Comparison of ENCODE assay signal across 23 cellular contexts in genomic region chr11:85755285-85755684, GRCh38. TPM values are rescaled to one million over a fixed set of nuclear protein-coding genes. Genes with fewer than 3 reads are reported as not detected.
A peak's percentile ranks its signal among the peaks of the same experiment; 100 is the strongest.
DNase-seq lines count a peak whose midpoint lies in the region; ATAC-seq, FAIRE-seq and TF ChIP-seq lines count a peak whose summit lies in the region.
"Had no signal": no experiment of that assay in that cellular context is flagged by ENCODE, and none has a peak within 500 bp of the region (broad histone marks: within the 10 kb centered on the region; RNA-seq: fewer than 3 reads in every experiment).

No MANE protein-coding gene starts in this region.

- H3K27ac Mint-ChIP-seq in activated CD4-positive, alpha-beta T cell treated with anti-CD3 and anti-CD28 coated beads, Interleukin-2, amount 10 ng/mL, durations not matched to agents 7 days and 5 days, result peak overlapping the region; percentile 83
- H3K27ac Mint-ChIP-seq in natural killer cell (peak overlapping the region; percentile 93 to 100), HFFc6 (no peak overlapping the region)
- H3K27ac Mint-ChIP-seq: B cell had no signal

- H3K27ac ChIP-seq in K562 (ENCODE audit: extremely low read depth, low read depth, low read length), result no peak overlapping the region
- H3K27ac ChIP-seq: A549, esophagus muscularis mucosa, gastrocnemius medialis had no signal

- no peak for TF ChIP-seq POLR2A in K562 (conservative IDR thresholded peaks at IDR 0.05)

- TF ChIP-seq CTCF in Loucy (conservative IDR thresholded peaks at IDR 0.05; ENCODE audit: low read length) (no peak), K562 (IDR thresholded peaks at IDR 0.05 in 2 of 3, conservative IDR thresholded peaks at IDR 0.05 in 1 of 3; ENCODE audit: insufficient read depth in 2 of 3, low read depth in 1 of 3, low read length in 3 of 3) (no peak), natural killer cell (IDR thresholded peaks at IDR 0.05) (no peak), HFFc6 (IDR thresholded peaks at IDR 0.05) (no peak)

- no peaks in the 10 kb centered on the region for H3K9me2 ChIP-seq in Loucy (replicated peaks; ENCODE audit: low read depth, low read length)

- peaks cover 40% of the 10 kb centered on the region for H3K27me3 ChIP-seq in Loucy (ENCODE audit: insufficient read depth, low read length, poor library complexity, severe bottlenecking)
- no peaks in the 10 kb centered on the region; a peak in 1 of 5 replicates for H3K27me3 ChIP-seq in K562 (ENCODE audit: control insufficient read depth in 2 of 2, insufficient read depth in 2 of 2, low read length in 2 of 2)
- H3K27me3 ChIP-seq: esophagus muscularis mucosa, gastrocnemius medialis, tibial artery had no signal

- H3K9me3 Mint-ChIP-seq in activated CD4-positive, alpha-beta T cell treated with anti-CD3 and anti-CD28 coated beads, Interleukin-2, amount 10 ng/mL, durations not matched to agents 7 days and 5 days, result peaks cover 5% of the 10 kb centered on the region
- H3K9me3 Mint-ChIP-seq in natural killer cell, result no peaks in the 10 kb centered on the region
- H3K9me3 Mint-ChIP-seq in HFFc6, result no peaks in the 10 kb centered on the region

- intact Hi-C loops in K562 (cut with micrococcal nuclease) (no loop called here), natural killer cell (cut with micrococcal nuclease) (no loop called here)

- ATAC-seq in K562, result no peak
- ATAC-seq in natural killer cell, result no peak
- ATAC-seq: A549, gastrocnemius medialis had no signal

- TF ChIP-seq EP300 in K562 (IDR thresholded peaks at IDR 0.05; ENCODE audit: low read length), result no peak

- no TSS peak for BruUV-seq in K562 (replicated peaks; lab: Mats Ljungman, UMichigan)

- POLR2A ChIA-PET in activated CD4-positive, alpha-beta T cell treated with anti-CD3 and anti-CD28 coated beads, Interleukin-2, amount 10 ng/mL, durations not matched to agents 7 days and 5 days (lab: Charles Lee), result no interaction called here
- POLR2A ChIA-PET in K562 (lab: Yijun Ruan, JAX), result no interaction called here

- no peak overlapping the region for H3K4me3 Mint-ChIP-seq in activated CD4-positive, alpha-beta T cell treated with anti-CD3 and anti-CD28 coated beads, Interleukin-2, amount 10 ng/mL, durations not matched to agents 7 days and 5 days
- H3K4me3 Mint-ChIP-seq in natural killer cell (peak overlapping the region; percentile 80), HFFc6 (no peak overlapping the region)
- H3K4me3 Mint-ChIP-seq: B cell had no signal

- peaks cover 84% of the 10 kb centered on the region for H3K4me1 ChIP-seq in Loucy (ENCODE audit: insufficient read depth, low read length, poor library complexity, severe bottlenecking)
- no peaks in the 10 kb centered on the region for H3K4me1 ChIP-seq in K562 (replicated peaks in 1 of 2; ENCODE audit: control insufficient read depth in 2 of 2, insufficient read depth in 2 of 2, low read length in 2 of 2)
- H3K4me1 ChIP-seq: esophagus muscularis mucosa, gastrocnemius medialis had no signal

- no peaks in the 10 kb centered on the region for H3K27me3 Mint-ChIP-seq in activated CD4-positive, alpha-beta T cell treated with anti-CD3 and anti-CD28 coated beads, Interleukin-2, amount 10 ng/mL, durations not matched to agents 7 days and 5 days
- H3K27me3 Mint-ChIP-seq in natural killer cell (ENCODE audit: low read depth in 2 of 2) (no peaks in the 10 kb centered on the region), HFFc6 (ENCODE audit: insufficient read depth) (peaks cover 5% of the 10 kb centered on the region; the same call in 1 of the 2 replicates)

- no peak for FAIRE-seq in K562 (lab: Jason Lieb, UNC)
- FAIRE-seq: A549, GM19239 had no signal

- peaks cover 69% of the 10 kb centered on the region for H3K36me3 Mint-ChIP-seq in activated CD4-positive, alpha-beta T cell treated with anti-CD3 and anti-CD28 coated beads, Interleukin-2, amount 10 ng/mL, durations not matched to agents 7 days and 5 days (ENCODE audit: low read depth)
- H3K36me3 Mint-ChIP-seq in natural killer cell (peaks cover 13% of the 10 kb centered on the region), HFFc6 (ENCODE audit: low read depth) (peaks cover 14% of the 10 kb centered on the region; the same call in 1 of the 2 replicates)

- H4K20me1 ChIP-seq in Loucy (ENCODE audit: insufficient read depth, low read length, poor library complexity, severe bottlenecking) (no peaks in the 10 kb centered on the region), K562 (replicated peaks; ENCODE audit: control insufficient read depth, insufficient read depth, low read length) (no peaks in the 10 kb centered on the region)

- 0 out of 2 replicates have a peak, but pooled peaks cover 5% of the 10 kb centered on the region for H3F3A ChIP-seq in Loucy (ENCODE audit: low read depth)

- H3K9ac ChIP-seq in Loucy (ENCODE audit: low read depth, low read length, poor library complexity, severe bottlenecking) (no peak overlapping the region), K562 (ENCODE audit: insufficient read depth in 1 of 2, low read depth in 2 of 2, low read length in 2 of 2) (no peak overlapping the region)

- H3K4me3 ChIP-seq in Loucy (ENCODE audit: low read length, poor library complexity, severe bottlenecking) (no peak overlapping the region), K562 (no peak overlapping the region)
- H3K4me3 ChIP-seq: A549, esophagus muscularis mucosa, gastrocnemius medialis, lung, smooth muscle cell, tibial artery had no signal

- CTCF ChIA-PET in activated CD4-positive, alpha-beta T cell treated with anti-CD3 and anti-CD28 coated beads, Interleukin-2, amount 10 ng/mL, durations not matched to agents 7 days and 5 days (lab: Charles Lee), result no interaction called here
- CTCF ChIA-PET in K562 (lab: Yijun Ruan, JAX; ENCODE audit: low intra/inter-chr PET ratio), result no interaction called here

- H3K36me3 ChIP-seq in Loucy (ENCODE audit: insufficient read depth, low read length), result no peaks in the 10 kb centered on the region
- H3K36me3 ChIP-seq in K562 (ENCODE audit: control insufficient read depth, insufficient read depth, low read length), result no peaks in the 10 kb centered on the region
- H3K36me3 ChIP-seq: esophagus muscularis mucosa, gastrocnemius medialis, tibial artery had no signal

- H2AFZ ChIP-seq in Loucy (ENCODE audit: low read length) (no peak overlapping the region), K562 (ENCODE audit: low read depth, low read length) (no peak overlapping the region)

- no peaks in the 10 kb centered on the region for H3K9me3 ChIP-seq in Loucy (ENCODE audit: insufficient read depth, low read depth, low read length)
- H3K9me3 ChIP-seq in K562 (replicated peaks; ENCODE audit: control insufficient read depth, insufficient read depth, low read depth, low read length), result no peaks in the 10 kb centered on the region
- H3K9me3 ChIP-seq: A549, esophagus muscularis mucosa, gastrocnemius medialis, tibial artery had no signal

- H3K4me2 ChIP-seq in Loucy (ENCODE audit: low read depth, low read length, poor library complexity, severe bottlenecking), result peak overlapping the region; percentile 71
- H3K4me2 ChIP-seq in K562 (ENCODE audit: insufficient read depth, low read length), result no peak overlapping the region
- H3K4me2 ChIP-seq: A549, smooth muscle cell had no signal

- 0% methylated on average over 2 of the region's 2 CpGs for WGBS in K562 (ENCODE audit: insufficient coverage, low coverage, missing lambda C conversion rate)

- H3K79me2 ChIP-seq in Loucy (ENCODE audit: insufficient read depth, low read length), result no peaks in the 10 kb centered on the region
- H3K79me2 ChIP-seq in K562 (ENCODE audit: control insufficient read depth, insufficient read depth, low read length), result no peaks in the 10 kb centered on the region

- H3K9me1 ChIP-seq in K562 (ENCODE audit: control insufficient read depth, insufficient read depth, low read length), result no peaks in the 10 kb centered on the region

- DNase-seq in activated CD4-positive, alpha-beta T cell treated with anti-CD3 and anti-CD28 coated beads, Interleukin-2, amount 10 ng/mL, durations not matched to agents 7 days and 5 days, result no peak
- DNase-seq in activated CD4-positive, alpha-beta T cell treated with anti-CD3 and anti-CD28 coated beads for 4 hours, result no peak
- DNase-seq in K562 (ENCODE audit: extremely low read depth in 1 of 4, low spot score in 3 of 4) (no peak), natural killer cell (no peak), HFFc6 (no peak), globus pallidus (ENCODE audit: low spot score) (no peak), mesenteric fat pad (ENCODE audit: low spot score) (no peak)
- DNase-seq: activated CD4-positive, CD25-positive, alpha-beta regulatory T cell treated with anti-CD3 and anti-CD28 coated beads, Interleukin-2, amount 50 U/mL, for 72 hours; effector CD4-positive, alpha-beta T cell; gastrocnemius medialis; NCI-H1048; NCI-H187; NCI-H345; OCI-M1; stimulated activated naive CD4-positive, alpha-beta T cell treated with Interleukin-2 at 50 U/mL for 16 hours; tibial artery had no signal

- H3K4me1 Mint-ChIP-seq in activated CD4-positive, alpha-beta T cell treated with anti-CD3 and anti-CD28 coated beads, Interleukin-2, amount 10 ng/mL, durations not matched to agents 7 days and 5 days, result peaks cover 90% of the 10 kb centered on the region
- H3K4me1 Mint-ChIP-seq in natural killer cell (peaks cover 84 to 87% of the 10 kb centered on the region in 2 donors), HFFc6 (ENCODE audit: low read depth) (peaks cover 36% of the 10 kb centered on the region)

- TF ChIP-seq RAD21 in K562 (CRISPR knock-in tag; conservative IDR thresholded peaks at IDR 0.05 in 1 of 2, IDR thresholded peaks at IDR 0.05 in 1 of 2), result no peak

- in situ Hi-C loops in K562 (cut with MboI), result no loop called here

RNA-seq across cellular contexts. Expression of gene SYTL2, which starts 55.7 kb away (rescaled TPM):
- 10 to 100 TPM; 43.5 to 45.6 TPM for total RNA-seq in activated CD4-positive, alpha-beta T cell treated with anti-CD3 and anti-CD28 coated beads, Interleukin-2, amount 10 ng/mL, durations not matched to agents 7 days and 5 days
- 0.37 and 0.46 TPM in 2 replicates for total RNA-seq in K562 (2011; cell fraction: chromatin; rRNA removed; ENCODE audit: low replicate concordance)
- 0.79 TPM in 1 of 2 replicates, not detected in the other for total RNA-seq in K562 (2011; cell fraction: nucleolus; rRNA removed)
- 0.66 and 1.2 TPM in 2 replicates for total RNA-seq in K562 (2011; cell fraction: nucleoplasm; rRNA removed)
- 0.05 and 0.33 TPM in 2 replicates for total RNA-seq in K562 (2014; rRNA removed)
- 0.26 and 0.55 TPM in 2 replicates for total RNA-seq in K562 (2014; rRNA removed; fragmentation: Illumina TruSeq; extraction: Trizol)
- total RNA-seq in K562 (2015; rRNA removed; fragmentation: Illumina TruSeq; extraction: Trizol), result 0.30 and 0.43 TPM in 2 replicates
- 0.35 and 0.36 TPM in 2 replicates for total RNA-seq in K562 (2021)
- 0.38 and 0.57 TPM in 2 replicates for polyA plus RNA-seq in K562 (2011; rRNA removed)
- 0.04 TPM in 2 replicates for polyA plus RNA-seq in K562 (2011; cell fraction: cytosol; rRNA removed)
- polyA plus RNA-seq in K562 (2011; cell fraction: nucleus; rRNA removed), result 0.67 and 0.91 TPM in 2 replicates
- 0.30 and 0.36 TPM in 2 replicates for polyA plus RNA-seq in K562 (2012)
- 0.17 and 0.42 TPM in 2 replicates for polyA plus RNA-seq in K562 (2014; fragmentation: Illumina TruSeq; extraction: Trizol)
- under 1 TPM; 0.06 to 0.07 TPM for polyA plus RNA-seq in K562 (2014; fragmentation: Nextera tagmentation; extraction: Ambion mirVana)
- 0.13 and 0.19 TPM in 2 replicates for polyA plus RNA-seq in K562 (2014; rRNA removed)
- polyA minus RNA-seq in K562 (2011; rRNA and poly(A)+ RNA removed), result 0.42 and 0.60 TPM in 2 replicates
- not detected in 2 replicates for polyA minus RNA-seq in K562 (2011; cell fraction: cytosol; rRNA and poly(A)+ RNA removed)
- 0.40 and 1.1 TPM in 2 replicates for polyA minus RNA-seq in K562 (2011; cell fraction: nucleus; rRNA and poly(A)+ RNA removed)
- 100 to 1,000 TPM; 116 to 237 (median 143) TPM for total RNA-seq in natural killer cell
- total RNA-seq in HFFc6 (2021; fragmentation: NEBNext Ultra II Directional; extraction: Animal tissue kit (Norgen Biotek cat#: 25700)), result 10 to 100 TPM; 23.2 to 39.5 (median 27.4) TPM
- 13.5 TPM for total RNA-seq in mesenteric fat pad
